ENCODE assay signal across 1 cellular context in genomic region chr15:40952901-40953712, GRCh38.
TF ChIP-seq lines count a peak whose summit lies in the region.

A gene with protein sequence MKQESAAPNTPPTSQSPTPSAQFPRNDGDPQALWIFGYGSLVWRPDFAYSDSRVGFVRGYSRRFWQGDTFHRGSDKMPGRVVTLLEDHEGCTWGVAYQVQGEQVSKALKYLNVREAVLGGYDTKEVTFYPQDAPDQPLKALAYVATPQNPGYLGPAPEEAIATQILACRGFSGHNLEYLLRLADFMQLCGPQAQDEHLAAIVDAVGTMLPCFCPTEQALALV (plus strand): TSS chr15:40953471. CDS start chr15:40953584, 113 bp downstream.

TF ChIP-seq in WTC11, 78 proteins besides CTCF, POLR2A, EP300 and RAD21 (continued from another document):
- TF ChIP-seq PRDM15 (CRISPR knock-in tag; IDR thresholded peaks at IDR 0.05) (no peak), CDX4 (CRISPR knock-in tag; IDR thresholded peaks at IDR 0.05; ENCODE audit: borderline replicate concordance) (no peak), CREM (CRISPR knock-in tag; IDR thresholded peaks at IDR 0.05) (peak; percentile 17), HMGA2 (CRISPR knock-in tag; IDR thresholded peaks at IDR 0.05) (no peak), ATF6 (CRISPR knock-in tag; IDR thresholded peaks at IDR 0.05) (no peak), ZNF423 (CRISPR knock-in tag; IDR thresholded peaks at IDR 0.05) (no peak), NR2C2 (CRISPR knock-in tag; IDR thresholded peaks at IDR 0.05) (no peak), MYBL2 (CRISPR knock-in tag; IDR thresholded peaks at IDR 0.05) (no peak; the same call in 1 of the 2 replicates), ZNF317 (CRISPR knock-in tag; IDR thresholded peaks at IDR 0.05; ENCODE audit: borderline replicate concordance, low read depth) (peak; percentile 22; the same call in 1 of the 2 replicates), ESRRA (CRISPR knock-in tag; IDR thresholded peaks at IDR 0.05; ENCODE audit: borderline replicate concordance) (no peak), PRRX2 (CRISPR knock-in tag; IDR thresholded peaks at IDR 0.05) (0 out of 2 replicates have a peak, but pooled peaks have one; percentile 26), RELA (CRISPR knock-in tag; IDR thresholded peaks at IDR 0.05; ENCODE audit: borderline replicate concordance) (no peak; the same call in 1 of the 2 replicates), JAZF1 (CRISPR knock-in tag; IDR thresholded peaks at IDR 0.05) (no peak), OVOL2 (CRISPR knock-in tag; IDR thresholded peaks at IDR 0.05; ENCODE audit: borderline replicate concordance) (no peak), SMAD3 (CRISPR knock-in tag; IDR thresholded peaks at IDR 0.05; ENCODE audit: borderline replicate concordance) (no peak), ZNF219 (CRISPR knock-in tag; IDR thresholded peaks at IDR 0.05; ENCODE audit: borderline replicate concordance) (no peak; the same call in 1 of the 2 replicates), KAT7 (CRISPR knock-in tag; IDR thresholded peaks at IDR 0.05; ENCODE audit: borderline replicate concordance) (no peak), CBFB (CRISPR knock-in tag; IDR thresholded peaks at IDR 0.05; ENCODE audit: low read depth) (no peak), NR3C1 (CRISPR knock-in tag; conservative IDR thresholded peaks at IDR 0.05; ENCODE audit: low read depth) (no peak), E2F5 (CRISPR knock-in tag; IDR thresholded peaks at IDR 0.05) (no peak), SMAD4 (CRISPR knock-in tag; IDR thresholded peaks at IDR 0.05) (peak; percentile 29; the same call in 1 of the 2 replicates), PREB (CRISPR knock-in tag; IDR thresholded peaks at IDR 0.05; ENCODE audit: borderline replicate concordance) (no peak), ZNF138 (CRISPR knock-in tag; conservative IDR thresholded peaks at IDR 0.05) (0 out of 2 replicates have a peak, but pooled peaks have one; percentile 64), IRF1 (CRISPR knock-in tag; IDR thresholded peaks at IDR 0.05) (no peak), CREB1 (CRISPR knock-in tag; IDR thresholded peaks at IDR 0.05) (no peak), ETV6 (CRISPR knock-in tag; IDR thresholded peaks at IDR 0.05) (peak; percentile 52), ARID4B (CRISPR knock-in tag; IDR thresholded peaks at IDR 0.05; ENCODE audit: borderline replicate concordance) (peak; percentile 79; the same call in 1 of the 2 replicates), RORB (CRISPR knock-in tag; IDR thresholded peaks at IDR 0.05) (no peak), TCF7 (CRISPR knock-in tag; IDR thresholded peaks at IDR 0.05; ENCODE audit: low read depth) (peak; percentile 29; the same call in 1 of the 2 replicates), SP1 (CRISPR knock-in tag; conservative IDR thresholded peaks at IDR 0.05) (peak; percentile 90), TP53 (CRISPR knock-in tag; IDR thresholded peaks at IDR 0.05) (peak; percentile 46; the same call in 1 of the 2 replicates), ZNF232 (CRISPR knock-in tag; IDR thresholded peaks at IDR 0.05) (0 out of 2 replicates have a peak, but pooled peaks have one; percentile 10)
- TF ChIP-seq, protein P1, sequence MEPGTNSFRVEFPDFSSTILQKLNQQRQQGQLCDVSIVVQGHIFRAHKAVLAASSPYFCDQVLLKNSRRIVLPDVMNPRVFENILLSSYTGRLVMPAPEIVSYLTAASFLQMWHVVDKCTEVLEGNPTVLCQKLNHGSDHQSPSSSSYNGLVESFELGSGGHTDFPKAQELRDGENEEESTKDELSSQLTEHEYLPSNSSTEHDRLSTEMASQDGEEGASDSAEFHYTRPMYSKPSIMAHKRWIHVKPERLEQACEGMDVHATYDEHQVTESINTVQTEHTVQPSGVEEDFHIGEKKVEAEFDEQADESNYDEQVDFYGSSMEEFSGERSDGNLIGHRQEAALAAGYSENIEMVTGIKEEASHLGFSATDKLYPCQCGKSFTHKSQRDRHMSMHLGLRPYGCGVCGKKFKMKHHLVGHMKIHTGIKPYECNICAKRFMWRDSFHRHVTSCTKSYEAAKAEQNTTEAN (CRISPR knock-in tag; IDR thresholded peaks at IDR 0.05) = no peak
- TF ChIP-seq, protein P2, sequence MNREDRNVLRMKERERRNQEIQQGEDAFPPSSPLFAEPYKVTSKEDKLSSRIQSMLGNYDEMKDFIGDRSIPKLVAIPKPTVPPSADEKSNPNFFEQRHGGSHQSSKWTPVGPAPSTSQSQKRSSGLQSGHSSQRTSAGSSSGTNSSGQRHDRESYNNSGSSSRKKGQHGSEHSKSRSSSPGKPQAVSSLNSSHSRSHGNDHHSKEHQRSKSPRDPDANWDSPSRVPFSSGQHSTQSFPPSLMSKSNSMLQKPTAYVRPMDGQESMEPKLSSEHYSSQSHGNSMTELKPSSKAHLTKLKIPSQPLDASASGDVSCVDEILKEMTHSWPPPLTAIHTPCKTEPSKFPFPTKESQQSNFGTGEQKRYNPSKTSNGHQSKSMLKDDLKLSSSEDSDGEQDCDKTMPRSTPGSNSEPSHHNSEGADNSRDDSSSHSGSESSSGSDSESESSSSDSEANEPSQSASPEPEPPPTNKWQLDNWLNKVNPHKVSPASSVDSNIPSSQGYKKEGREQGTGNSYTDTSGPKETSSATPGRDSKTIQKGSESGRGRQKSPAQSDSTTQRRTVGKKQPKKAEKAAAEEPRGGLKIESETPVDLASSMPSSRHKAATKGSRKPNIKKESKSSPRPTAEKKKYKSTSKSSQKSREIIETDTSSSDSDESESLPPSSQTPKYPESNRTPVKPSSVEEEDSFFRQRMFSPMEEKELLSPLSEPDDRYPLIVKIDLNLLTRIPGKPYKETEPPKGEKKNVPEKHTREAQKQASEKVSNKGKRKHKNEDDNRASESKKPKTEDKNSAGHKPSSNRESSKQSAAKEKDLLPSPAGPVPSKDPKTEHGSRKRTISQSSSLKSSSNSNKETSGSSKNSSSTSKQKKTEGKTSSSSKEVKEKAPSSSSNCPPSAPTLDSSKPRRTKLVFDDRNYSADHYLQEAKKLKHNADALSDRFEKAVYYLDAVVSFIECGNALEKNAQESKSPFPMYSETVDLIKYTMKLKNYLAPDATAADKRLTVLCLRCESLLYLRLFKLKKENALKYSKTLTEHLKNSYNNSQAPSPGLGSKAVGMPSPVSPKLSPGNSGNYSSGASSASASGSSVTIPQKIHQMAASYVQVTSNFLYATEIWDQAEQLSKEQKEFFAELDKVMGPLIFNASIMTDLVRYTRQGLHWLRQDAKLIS (CRISPR knock-in tag; IDR thresholded peaks at IDR 0.05; ENCODE audit: borderline replicate concordance) = peak; percentile 80; the same call in 1 of the 2 replicates
- TF ChIP-seq, protein P3, sequence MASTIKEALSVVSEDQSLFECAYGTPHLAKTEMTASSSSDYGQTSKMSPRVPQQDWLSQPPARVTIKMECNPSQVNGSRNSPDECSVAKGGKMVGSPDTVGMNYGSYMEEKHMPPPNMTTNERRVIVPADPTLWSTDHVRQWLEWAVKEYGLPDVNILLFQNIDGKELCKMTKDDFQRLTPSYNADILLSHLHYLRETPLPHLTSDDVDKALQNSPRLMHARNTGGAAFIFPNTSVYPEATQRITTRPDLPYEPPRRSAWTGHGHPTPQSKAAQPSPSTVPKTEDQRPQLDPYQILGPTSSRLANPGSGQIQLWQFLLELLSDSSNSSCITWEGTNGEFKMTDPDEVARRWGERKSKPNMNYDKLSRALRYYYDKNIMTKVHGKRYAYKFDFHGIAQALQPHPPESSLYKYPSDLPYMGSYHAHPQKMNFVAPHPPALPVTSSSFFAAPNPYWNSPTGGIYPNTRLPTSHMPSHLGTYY (CRISPR knock-in tag; IDR thresholded peaks at IDR 0.05) = no peak
